In the genomic region with DNA sequence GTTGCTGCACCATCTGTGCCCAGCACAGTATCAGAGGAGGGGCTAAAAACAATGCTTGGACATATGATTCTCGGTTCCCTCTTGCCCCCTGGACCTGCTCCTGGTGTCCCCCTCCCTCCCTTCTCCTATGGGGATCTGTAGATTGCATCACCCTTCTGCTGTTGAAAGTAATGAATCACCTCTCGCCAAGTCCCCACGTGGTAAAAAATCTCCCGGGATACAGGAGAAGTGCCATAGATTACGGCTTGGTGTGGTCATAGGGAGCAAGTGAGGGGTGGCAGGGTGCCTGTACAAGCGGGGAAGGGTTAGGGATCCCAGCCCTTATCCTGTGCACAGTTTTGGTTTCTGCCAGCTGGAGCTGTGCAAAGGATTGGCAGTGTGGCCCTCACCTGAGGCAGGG, we compare ENCODE assay signal across 13 cellular contexts. TPM values are rescaled to one million over a fixed set of nuclear protein-coding genes. Genes with fewer than 3 reads are reported as not detected.
DNase-seq lines count a peak whose midpoint lies in the region; TF ChIP-seq lines count a peak whose summit lies in the region.
"Had no signal": no experiment of that assay in that cellular context is flagged by ENCODE, and none has a peak within 500 bp of the region (broad histone marks: within the 10 kb centered on the region; RNA-seq: fewer than 3 reads in every experiment).

No MANE protein-coding gene starts in this region.

- H3K27me3 ChIP-seq in ascending aorta (no peaks in the 10 kb centered on the region), smooth muscle cell (ENCODE audit: low read depth) (no peaks in the 10 kb centered on the region)

- H3K4me3 ChIP-seq in ascending aorta (no peak overlapping the region), smooth muscle cell (no peak overlapping the region)

- H3K79me2 ChIP-seq in smooth muscle cell (ENCODE audit: low read depth): no peaks in the 10 kb centered on the region

- WGBS in smooth muscle cell (ENCODE audit: low lambda C conversion rate): 30% methylated on average over 6 of the region's 6 CpGs

- H2AFZ ChIP-seq in smooth muscle cell (ENCODE audit: low read depth): no peak overlapping the region

- intact Hi-C loops in ascending aorta (cut with DNase I): loop anchor here (1.0 kb wide), 1 partner anchor 9 kb away; no protein-coding TSS in a partner anchor

- peaks cover 24 to 60% of the 10 kb centered on the region in 2 donors for H3K4me1 ChIP-seq in ascending aorta
- H3K4me1 ChIP-seq in smooth muscle cell (ENCODE audit: low read depth): peaks cover 42% of the 10 kb centered on the region

- H3K4me2 ChIP-seq in smooth muscle cell: no peak overlapping the region

- peaks cover 40% of the 10 kb centered on the region for H3F3A ChIP-seq in smooth muscle cell (ENCODE audit: low read depth)

- H3K27ac ChIP-seq in ascending aorta: peak overlapping the region; percentile 87
- peak overlapping the region; percentile 24 for H3K27ac ChIP-seq in smooth muscle cell (ENCODE audit: low read depth)

- H4K20me1 ChIP-seq in smooth muscle cell (ENCODE audit: low read depth): no peaks in the 10 kb centered on the region

- H3K9ac ChIP-seq in smooth muscle cell (ENCODE audit: low read depth): no peak overlapping the region

- H3K36me3 ChIP-seq in ascending aorta (no peaks in the 10 kb centered on the region), smooth muscle cell (ENCODE audit: low read depth) (no peaks in the 10 kb centered on the region)

- no peak for TF ChIP-seq CTCF in ascending aorta (IDR thresholded peaks at IDR 0.05)
- no peak for TF ChIP-seq CTCF in smooth muscle cell (IDR thresholded peaks at IDR 0.05; ENCODE audit: borderline replicate concordance, insufficient read depth, poor library complexity, severe bottlenecking)

- DNase-seq in M059J (ENCODE audit: low read depth) (peak; percentile 82), ascending aorta (ENCODE audit: low spot score in 2 of 2) (peak in 1 of 2 donors; percentile 85), glomerular visceral epithelial cell (ENCODE audit: extremely low spot score) (peak; percentile 75), smooth muscle cell (lab: John Stamatoyannopoulos, UW; ENCODE audit: unreplicated experiment) (no peak), medulla oblongata (ENCODE audit: extremely low spot score) (no peak), NCI-H2029 treated with DMSO at 0.1 percent for 48 hours (lab: John Stamatoyannopoulos, UW) (no peak)
- no peak for DNase-seq in activated CD4-positive, alpha-beta T cell treated with anti-CD3 and anti-CD28 coated beads for 48 hours
- DNase-seq: activated CD8-positive, alpha-beta T cell treated with anti-CD3 and anti-CD28 coated beads for 36 hours; effector memory CD4-positive, alpha-beta T cell; kidney; NCI-H1436 treated with DMSO at 0.1 percent for 48 hours; stimulated activated naive CD4-positive, alpha-beta T cell; T-helper 1 cell had no signal

- no peaks in the 10 kb centered on the region for H3K9me3 ChIP-seq in ascending aorta
- H3K9me3 ChIP-seq in smooth muscle cell (replicated peaks; ENCODE audit: low read depth): no peaks in the 10 kb centered on the region

RNA-seq across cellular contexts. Expression of a gene that starts 37.7 kb away (rescaled TPM):
- total RNA-seq in M059J (2014; rRNA removed; shearing (Covaris generic)): 71.9 and 96.1 TPM in 2 replicates
- 156 TPM for total RNA-seq in ascending aorta
- 103 and 114 TPM in 2 replicates for total RNA-seq in smooth muscle cell
- 92.1 and 109 TPM in 2 replicates for polyA plus RNA-seq in smooth muscle cell
- total RNA-seq: activated CD8-positive, alpha-beta T cell treated with anti-CD3 and anti-CD28 coated beads for 36 hours had no signal

Comparison
In these comparisons a context has a peak if more than half of its experiments do, and no peak if none do; other contexts are left out.
1. DNase-seq: peak in M059J (single experiment) and glomerular visceral epithelial cell (single experiment); none in smooth muscle cell (single experiment), medulla oblongata (single experiment), activated CD4-positive, alpha-beta T cell treated with anti-CD3 and anti-CD28 coated beads for 48 hours (single experiment) and NCI-H2029 treated with DMSO at 0.1 percent for 48 hours (single experiment).